In genomic region chr11:63986932-63987513, GRCh38 we compare ENCODE assay signal across 8 cellular contexts. TPM values are rescaled to one million over a fixed set of nuclear protein-coding genes. Genes with fewer than 3 reads are reported as not detected.
DNase-seq lines count a peak whose midpoint lies in the region; ATAC-seq and TF ChIP-seq lines count a peak whose summit lies in the region.

No MANE protein-coding gene starts in this region.

- H3K27me3 ChIP-seq in GM06990 (replicated peaks; ENCODE audit: control insufficient read depth, insufficient read depth, low read length) (no peaks in the 10 kb centered on the region), prostate gland (replicated peaks; ENCODE audit: insufficient read depth) (no peaks in the 10 kb centered on the region)

- intact Hi-C loops in prostate gland (cut with DNase I): no loop called here

- H3K9me3 ChIP-seq in SK-N-MC (ENCODE audit: low read depth, low read length) (no peaks in the 10 kb centered on the region), prostate gland (no peaks in the 10 kb centered on the region)

- DNase-seq in GM06990 (ENCODE audit: extremely low read depth, insufficient read length): no peak
- DNase-seq in SK-N-MC (ENCODE audit: low read depth, low spot score): no peak
- no peak for DNase-seq in fibroblast of mammary gland (ENCODE audit: low read depth)
- no peak for DNase-seq in prostate gland (ENCODE audit: low spot score)
- no peak for DNase-seq in EL

- no peak for TF ChIP-seq POLR2A in prostate gland (IDR thresholded peaks at IDR 0.05)

- peaks cover 7% of the 10 kb centered on the region for H3K4me1 ChIP-seq in prostate gland (replicated peaks)

- H3K36me3 ChIP-seq in GM06990 (ENCODE audit: control insufficient read depth, insufficient read depth, low read length) (peaks cover 17% of the 10 kb centered on the region), SK-N-MC (ENCODE audit: insufficient read depth, low read length) (peaks cover 34% of the 10 kb centered on the region), prostate gland (peaks cover 0 to 4% of the 10 kb centered on the region in 2 donors)

- H3K27ac ChIP-seq in SK-N-MC (no peak overlapping the region; the same call in 1 of the 2 replicates), prostate gland (peak overlapping the region; percentile 75 to 78)

- peak overlapping the region; percentile 86 for H3K9ac ChIP-seq in SK-N-MC (ENCODE audit: insufficient read length)

- no peak for ATAC-seq in HG02970 (IDR thresholded peaks at IDR 0.05; ENCODE audit: low FRiP score, unreplicated experiment)
- no peak for ATAC-seq in activated CD4-positive, CD25-positive, alpha-beta regulatory T cell treated with anti-CD3 and anti-CD28 coated beads, Interleukin-2, amount 50 U/mL, for 24 hours
- ATAC-seq in HG03432 (IDR thresholded peaks at IDR 0.05; ENCODE audit: unreplicated experiment): no peak

- TF ChIP-seq CTCF in GM06990 (IDR thresholded peaks at IDR 0.05; ENCODE audit: insufficient read depth, low read length, poor library complexity, severe bottlenecking) (no peak), fibroblast of mammary gland (conservative IDR thresholded peaks at IDR 0.05; ENCODE audit: control insufficient read depth, insufficient read depth, low read depth, low read length) (no peak), prostate gland (IDR thresholded peaks at IDR 0.05) (no peak)

- WGBS in prostate gland: 23% methylated on average over 25 of the region's 25 CpGs

- H3K4me3 ChIP-seq in GM06990 (replicated peaks; ENCODE audit: low read depth, low read length) (peak overlapping the region; percentile 99), SK-N-MC (peak overlapping the region; percentile 89), fibroblast of mammary gland (ENCODE audit: control insufficient read depth, low read depth, low read length) (peak overlapping the region; percentile 84), prostate gland (peak overlapping the region; percentile 76 to 94)

RNA-seq across cellular contexts. Expression of gene OTUB1, which starts 0.8 kb away (rescaled TPM):
- 100 to 1,000 TPM in 1 of 2 donors, 10 to 100 TPM in 1; 79.6 to 118 TPM for total RNA-seq in prostate gland

RNA-seq across cellular contexts. Expression of gene COX8A, which starts 12.6 kb away (rescaled TPM):
- total RNA-seq in prostate gland: 1,000 to 10,000 TPM in 1 of 2 donors, 100 to 1,000 TPM in 1; 597 to 1,196 TPM

RNA-seq across cellular contexts. Expression of gene NAA40, which starts 48.2 kb away (rescaled TPM):
- total RNA-seq in prostate gland: 10 to 100 TPM; 23.3 to 24.7 TPM

RNA-seq across cellular contexts. Expression of gene FLRT1, which starts 48.7 kb away (rescaled TPM):
- total RNA-seq in prostate gland: under 1 TPM; 0.36 to 0.57 TPM
